ENCODE assay signal across 17 cellular contexts in the genomic region with DNA sequence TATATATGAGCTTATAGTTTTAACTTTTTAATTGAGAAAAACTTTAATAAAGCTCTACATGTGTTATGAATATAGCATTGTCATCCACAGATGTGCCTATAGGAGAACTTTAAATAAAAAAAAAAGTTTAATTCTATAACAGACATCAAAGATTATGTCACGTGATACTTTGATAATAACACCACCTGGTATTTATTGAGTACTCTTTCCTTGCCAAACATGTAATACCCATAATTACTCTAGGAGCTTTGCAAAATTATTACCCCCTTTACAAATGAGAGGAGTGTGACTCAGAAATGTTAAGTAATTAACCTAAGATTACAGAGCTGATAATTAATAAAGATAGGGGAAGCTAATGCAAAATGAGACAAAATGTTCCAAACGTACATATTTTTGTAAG. TPM values are rescaled to one million over a fixed set of nuclear protein-coding genes. Genes with fewer than 3 reads are reported as not detected.
DNase-seq lines count a peak whose midpoint lies in the region; TF ChIP-seq lines count a peak whose summit lies in the region.
"Had no signal": no experiment of that assay in that cellular context is flagged by ENCODE, and none has a peak within 500 bp of the region (broad histone marks: within the 10 kb centered on the region; RNA-seq: fewer than 3 reads in every experiment).

No MANE protein-coding gene starts in this region.

- no peak overlapping the region for H3K4me3 Mint-ChIP-seq in activated naive CD4-positive, alpha-beta T cell treated with anti-CD3 and anti-CD28 coated beads for 36 hours
- no peak overlapping the region for H3K4me3 Mint-ChIP-seq in chondrocyte (ENCODE audit: unreplicated experiment)
- H3K4me3 Mint-ChIP-seq: B cell, WTC11 had no signal

- peaks cover 46% of the 10 kb centered on the region for H3K4me1 Mint-ChIP-seq in activated naive CD4-positive, alpha-beta T cell treated with anti-CD3 and anti-CD28 coated beads for 36 hours (ENCODE audit: low read depth)
- H3K4me1 Mint-ChIP-seq in chondrocyte (ENCODE audit: low read depth) = peaks cover 22% of the 10 kb centered on the region
- H3K4me1 Mint-ChIP-seq: B cell had no signal

- intact Hi-C loops in activated naive CD4-positive, alpha-beta T cell treated with anti-CD3 and anti-CD28 coated beads for 36 hours (cut with micrococcal nuclease) = loop anchor here (1.0 kb wide), 1 partner anchor 8 kb away; no protein-coding TSS in a partner anchor
- intact Hi-C loops in dorsolateral prefrontal cortex (cut with DNase I) = no loop called here

- H3K27me3 ChIP-seq in dorsolateral prefrontal cortex = no peaks in the 10 kb centered on the region
- H3K27me3 ChIP-seq: gastrocnemius medialis, tibial nerve had no signal

- CTCF ChIA-PET in activated naive CD4-positive, alpha-beta T cell treated with anti-CD3 and anti-CD28 coated beads for 36 hours (lab: Charles Lee) = interaction anchor here (0.7 to 2.8 kb wide), 13 partner anchors 9 to 331 kb away, joined by 3 to 8 read pairs (median 4); a partner anchor contains a TSS

- DNase-seq in activated naive CD4-positive, alpha-beta T cell treated with anti-CD3 and anti-CD28 coated beads for 36 hours = no peak
- no peak for DNase-seq in activated naive CD4-positive, alpha-beta T cell treated with anti-CD3 and anti-CD28 coated beads, Interleukin-2, amount 50 U/mL, for 16 hours
- peak; percentile 13 for DNase-seq in NCI-H146 treated with DMSO at 0.1 percent for 48 hours (lab: John Stamatoyannopoulos, UW; ENCODE audit: unreplicated experiment)
- DNase-seq in dorsolateral prefrontal cortex = no peak
- DNase-seq in substantia nigra (lab: John Stamatoyannopoulos, UW) = no peak
- no peak for DNase-seq in chondrocyte (ENCODE audit: low spot score)
- no peak for DNase-seq in AG08395 (ENCODE audit: low spot score)
- no peak for DNase-seq in hepatic stellate cell (ENCODE audit: low spot score)
- DNase-seq: DMS79; effector memory CD4-positive, alpha-beta T cell; gastrocnemius medialis; NCI-H2081; posterior cingulate gyrus had no signal

- H3K9me3 Mint-ChIP-seq in activated naive CD4-positive, alpha-beta T cell treated with anti-CD3 and anti-CD28 coated beads for 36 hours = no peaks in the 10 kb centered on the region
- H3K9me3 Mint-ChIP-seq in chondrocyte (ENCODE audit: low read depth) = no peaks in the 10 kb centered on the region
- H3K9me3 Mint-ChIP-seq: WTC11 had no signal

- H3K4me3 ChIP-seq in dorsolateral prefrontal cortex = no peak overlapping the region
- H3K4me3 ChIP-seq: gastrocnemius medialis, mucosa of descending colon, tibial nerve had no signal

- H3K27ac ChIP-seq in dorsolateral prefrontal cortex (peak overlapping the region in 48 of 59 donors; percentile 1 to 95 (median 62)), substantia nigra (ENCODE audit: low read depth, low read length, poor library complexity, severe bottlenecking) (peak overlapping the region; percentile 49)
- H3K27ac ChIP-seq: gastrocnemius medialis had no signal

- no peaks in the 10 kb centered on the region for H3K36me3 Mint-ChIP-seq in activated naive CD4-positive, alpha-beta T cell treated with anti-CD3 and anti-CD28 coated beads for 36 hours (ENCODE audit: low read depth)
- no peaks in the 10 kb centered on the region for H3K36me3 Mint-ChIP-seq in chondrocyte (ENCODE audit: low read depth)
- H3K36me3 Mint-ChIP-seq: WTC11 had no signal

- H3K27me3 Mint-ChIP-seq in activated naive CD4-positive, alpha-beta T cell treated with anti-CD3 and anti-CD28 coated beads for 36 hours (ENCODE audit: low read depth) = no peaks in the 10 kb centered on the region
- no peaks in the 10 kb centered on the region for H3K27me3 Mint-ChIP-seq in chondrocyte (ENCODE audit: low read depth)
- H3K27me3 Mint-ChIP-seq: B cell had no signal

- no peak for TF ChIP-seq CTCF in dorsolateral prefrontal cortex (IDR thresholded peaks at IDR 0.05 in 54 of 56, conservative IDR thresholded peaks at IDR 0.05 in 2 of 56; ENCODE audit: low read depth in 1 of 56, partially characterized antibody in 56 of 56)
- no peak for TF ChIP-seq CTCF in chondrocyte (IDR thresholded peaks at IDR 0.05)

- peak overlapping the region; percentile 88 for H3K27ac Mint-ChIP-seq in activated naive CD4-positive, alpha-beta T cell treated with anti-CD3 and anti-CD28 coated beads for 36 hours
- no peak overlapping the region for H3K27ac Mint-ChIP-seq in chondrocyte (ENCODE audit: unreplicated experiment)
- H3K27ac Mint-ChIP-seq: B cell had no signal

RNA-seq across cellular contexts. Expression of a gene that starts 43.0 kb away (rescaled TPM):
- 1 to 10 TPM; 2.0 to 2.1 TPM for total RNA-seq in activated naive CD4-positive, alpha-beta T cell treated with anti-CD3 and anti-CD28 coated beads for 36 hours
- total RNA-seq in dorsolateral prefrontal cortex (10 to 100 TPM in 39 of 120 experiments, 1 to 10 TPM in 80, under 1 TPM in 1; 0.84 to 36.5 (median 7.3) TPM), chondrocyte (0.79 to 1.6 TPM (median 1.0 TPM) in 3 replicates)
- total RNA-seq: B cell had no signal
